Comparison of ENCODE assay signal across 27 cellular contexts in genomic region chr15:70427120-70427519, GRCh38.
DNase-seq lines count a peak whose midpoint lies in the region; ATAC-seq, FAIRE-seq and TF ChIP-seq lines count a peak whose summit lies in the region.
"Had no signal": no experiment of that assay in that cellular context is flagged by ENCODE, and none has a peak within 500 bp of the region (broad histone marks: within the 10 kb centered on the region; RNA-seq: fewer than 3 reads in every experiment).

No MANE protein-coding gene starts in this region.

- no peak overlapping the region for H3K56ac ChIP-seq in mesendoderm (ENCODE audit: low read length)

- no peaks in the 10 kb centered on the region for H3K9me3 Mint-ChIP-seq in stimulated activated effector memory CD8-positive, alpha-beta T cell treated with anti-CD3 and anti-CD28 coated beads, Interleukin-12 subunit alpha, Interleukin-12 subunit beta, amount 100 ng/mL, for 72 hours
- H3K9me3 Mint-ChIP-seq: activated CD4-positive, alpha-beta memory T cell treated with anti-CD3 and anti-CD28 coated beads, Interleukin-2, amount 10 ng/mL, durations not matched to agents 7 days and 5 days; mesothelial cell of epicardium had no signal

- H3K27ac ChIP-seq in DND-41 (ENCODE audit: low read length) (no peak overlapping the region), brain microvascular endothelial cell (no peak overlapping the region), HepG2 (ENCODE audit: extremely low read length, insufficient read depth, low read length) (no peak overlapping the region), mesendoderm (ENCODE audit: low read depth, low read length) (no peak overlapping the region)
- H3K27ac ChIP-seq: BLaER1 treated with 17β-estradiol and CSF1 and Interleukin-3, amounts not matched to agents 10 nM and 100 nM; KMS-11 had no signal

- WGBS in HepG2 (ENCODE audit: low lambda C conversion rate), result 12% methylated on average over 7 of the region's 7 CpGs
- no CpG with 5 or more reads among the region's 7 CpGs for WGBS in mesendoderm (ENCODE audit: extremely low coverage, insufficient coverage, low lambda C conversion rate)

- in situ Hi-C loops in brain microvascular endothelial cell (cut with HindIII; ENCODE audit: low pct_ligation_motif_present, low sequenced_read_pairs), result no loop called here
- in situ Hi-C loops in HepG2 (cut with HindIII; ENCODE audit: extremely low pct_ligation_motif_present, low pct_unique_long_range_greater_than_20kb), result no loop called here

- no peak overlapping the region for H3K4me3 Mint-ChIP-seq in stimulated activated effector memory CD8-positive, alpha-beta T cell treated with anti-CD3 and anti-CD28 coated beads, Interleukin-12 subunit alpha, Interleukin-12 subunit beta, amount 100 ng/mL, for 72 hours
- H3K4me3 Mint-ChIP-seq: activated CD4-positive, alpha-beta memory T cell treated with anti-CD3 and anti-CD28 coated beads, Interleukin-2, amount 10 ng/mL, durations not matched to agents 7 days and 5 days; activated naive CD8-positive, alpha-beta T cell treated with anti-CD3 and anti-CD28 coated beads for 36 hours; mesothelial cell of epicardium; naive thymus-derived CD4-positive, alpha-beta T cell; stimulated activated memory B cell treated with anti-CD40 and anti-IgM and Interleukin-4, amounts not matched to agents 10 μg/mL and 1 μg/mL and 100 μg/mL, for 72 hours had no signal

- H3K18ac ChIP-seq in mesendoderm (ENCODE audit: low read length), result no peak overlapping the region

- H3K4me3 ChIP-seq in DND-41 (ENCODE audit: low read depth in 1 of 2, low read length in 2 of 2), result no peak overlapping the region
- H3K4me3 ChIP-seq in NT2/D1 (ENCODE audit: insufficient read length, low read depth), result no peak overlapping the region
- H3K4me3 ChIP-seq in brain microvascular endothelial cell (ENCODE audit: low read depth, low read length), result no peak overlapping the region
- H3K4me3 ChIP-seq in HepG2 (replicated peaks in 1 of 3; ENCODE audit: insufficient read depth in 1 of 3, low read depth in 2 of 3, low read length in 3 of 3), result no peak overlapping the region
- H3K4me3 ChIP-seq in mesendoderm (ENCODE audit: low read length), result no peak overlapping the region
- H3K4me3 ChIP-seq: BLaER1 treated with 17β-estradiol and CSF1 and Interleukin-3, amounts not matched to agents 10 nM and 100 nM had no signal

- H3K36me3 ChIP-seq in DND-41 (ENCODE audit: insufficient read depth, low read length) (no peaks in the 10 kb centered on the region; the same call in 1 of the 2 replicates), NT2/D1 (ENCODE audit: insufficient read depth, insufficient read length, low read length) (no peaks in the 10 kb centered on the region), brain microvascular endothelial cell (replicated peaks) (no peaks in the 10 kb centered on the region), HepG2 (replicated peaks in 1 of 2; ENCODE audit: control insufficient read depth in 1 of 2, insufficient read depth in 2 of 2, low read length in 2 of 2) (no peaks in the 10 kb centered on the region), mesendoderm (ENCODE audit: control insufficient read depth, insufficient read depth, low read length) (no peaks in the 10 kb centered on the region)
- H3K36me3 ChIP-seq: BLaER1 treated with 17β-estradiol and CSF1 and Interleukin-3, amounts not matched to agents 10 nM and 100 nM had no signal

- TF ChIP-seq EP300 in HepG2 (IDR thresholded peaks at IDR 0.05; ENCODE audit: low read depth in 2 of 2, low read length in 2 of 2) (no peak), HepG2 (CRISPR knock-in tag; IDR thresholded peaks at IDR 0.05; ENCODE audit: borderline replicate concordance) (no peak)

- no peak for TF ChIP-seq POLR2A in HepG2 (IDR thresholded peaks at IDR 0.05; ENCODE audit: insufficient read depth in 1 of 2, low read depth in 2 of 2, low read length in 2 of 2)

- TF ChIP-seq CTCF in DND-41 (IDR thresholded peaks at IDR 0.05; ENCODE audit: borderline replicate concordance, extremely low read depth, low read length, poor library complexity, severe bottlenecking) (peak; percentile 5), brain microvascular endothelial cell (IDR thresholded peaks at IDR 0.05; ENCODE audit: low read depth, low read length, missing control alignments) (peak; percentile 26), HepG2 (CRISPR knock-in tag; IDR thresholded peaks at IDR 0.05) (no peak)

- intact Hi-C loops in HepG2 (cut with micrococcal nuclease; ENCODE audit: unreplicated experiment), result no loop called here

- H4K20me1 ChIP-seq in DND-41 (ENCODE audit: insufficient read depth, low read length), result no peaks in the 10 kb centered on the region
- H4K20me1 ChIP-seq in HepG2 (ENCODE audit: insufficient read depth, low read length), result no peaks in the 10 kb centered on the region
- H4K20me1 ChIP-seq: BLaER1 treated with 17β-estradiol and CSF1 and Interleukin-3, amounts not matched to agents 10 nM and 100 nM had no signal

- no peak overlapping the region for H4K5ac ChIP-seq in mesendoderm (ENCODE audit: low read length)

- no peak for TF ChIP-seq RAD21 in HepG2 (CRISPR knock-in tag; IDR thresholded peaks at IDR 0.05)

- H2BK120ac ChIP-seq in mesendoderm (ENCODE audit: low read depth, low read length), result no peak overlapping the region

- H3K4me1 ChIP-seq in DND-41 (ENCODE audit: insufficient read depth, low read length) (peaks cover 56% of the 10 kb centered on the region), NT2/D1 (ENCODE audit: insufficient read depth, insufficient read length) (peaks cover 8% of the 10 kb centered on the region), HepG2 (ENCODE audit: insufficient read depth, low read length) (peaks cover 7% of the 10 kb centered on the region), mesendoderm (ENCODE audit: control insufficient read depth, low read depth, low read length) (peaks cover 2% of the 10 kb centered on the region)

- no peaks in the 10 kb centered on the region for H3K79me1 ChIP-seq in mesendoderm (ENCODE audit: low read length)

- no peak overlapping the region for H2AK5ac ChIP-seq in mesendoderm (ENCODE audit: low read length)

- no peak for FAIRE-seq in HepG2 (lab: Jason Lieb, UNC)
- FAIRE-seq: frontal cortex, GM12891, small intestine had no signal

- POLR2A ChIA-PET in HepG2 (lab: Yijun Ruan, JAX), result no interaction called here

- no peak overlapping the region for H2BK15ac ChIP-seq in mesendoderm (replicated peaks; ENCODE audit: low read depth)

- ATAC-seq in DND-41 (ENCODE audit: insufficient read depth, low read depth) (no peak), HepG2 (peak; percentile 40; the same call in 1 of the 3 replicates)
- ATAC-seq in stimulated activated effector memory CD8-positive, alpha-beta T cell treated with anti-CD3 and anti-CD28 coated beads, Interleukin-12 subunit alpha, Interleukin-12 subunit beta, amount 100 ng/mL, for 72 hours, result no peak
- ATAC-seq: left colon; naive thymus-derived CD4-positive, alpha-beta T cell; stimulated activated memory B cell treated with anti-CD40 and anti-IgM and Interleukin-4, amounts not matched to agents 10 μg/mL and 1 μg/mL and 100 μg/mL, for 72 hours had no signal

- H3K79me2 ChIP-seq in DND-41 (ENCODE audit: insufficient read depth, low read length) (no peaks in the 10 kb centered on the region), HepG2 (ENCODE audit: insufficient read depth, low read length) (no peaks in the 10 kb centered on the region), mesendoderm (ENCODE audit: control insufficient read depth, insufficient read depth, low read length) (no peaks in the 10 kb centered on the region)

- H3K23ac ChIP-seq in mesendoderm (ENCODE audit: low read length), result no peak overlapping the region

- DNase-seq in DND-41 (no peak), NT2/D1 (ENCODE audit: low read depth, low spot score) (no peak), brain microvascular endothelial cell (no peak), HepG2 (ENCODE audit: low spot score) (no peak), NCI-H345 (lab: John Stamatoyannopoulos, UW) (no peak), mesendoderm (no peak), DMS53 treated with DMSO at 0.1 percent for 48 hours (lab: John Stamatoyannopoulos, UW; ENCODE audit: unreplicated experiment) (no peak)
- no peak for DNase-seq in stimulated activated effector memory CD8-positive, alpha-beta T cell treated with anti-CD3 and anti-CD28 coated beads, Interleukin-12 subunit alpha, Interleukin-12 subunit beta, amount 100 ng/mL, for 72 hours (ENCODE audit: low spot score in 2 of 2)
- DNase-seq: activated CD4-positive, alpha-beta memory T cell treated with anti-CD3 and anti-CD28 coated beads, Interleukin-2, amount 10 ng/mL, durations not matched to agents 7 days and 5 days; activated effector memory CD4-positive, alpha-beta T cell treated with Interleukin-2 at 50 U/mL for 16 hours; activated naive CD8-positive, alpha-beta T cell treated with anti-CD3 and anti-CD28 coated beads for 36 hours; Calu3; effector CD4-positive, alpha-beta T cell; erythroblast; left colon; naive thymus-derived CD4-positive, alpha-beta T cell; NCI-H1694; NCI-H2171; NCI-H524 treated with DMSO at 0.1 percent for 48 hours; SIG-M5; small intestine had no signal

- H3K4me1 Mint-ChIP-seq in stimulated activated effector memory CD8-positive, alpha-beta T cell treated with anti-CD3 and anti-CD28 coated beads, Interleukin-12 subunit alpha, Interleukin-12 subunit beta, amount 100 ng/mL, for 72 hours, result peaks cover 24% of the 10 kb centered on the region
- H3K4me1 Mint-ChIP-seq: mesothelial cell of epicardium had no signal

- no peak overlapping the region for H4K8ac ChIP-seq in mesendoderm (ENCODE audit: low read depth, low read length)

- no peak overlapping the region for H3K9ac ChIP-seq in DND-41 (ENCODE audit: low read depth, low read length)
- peak overlapping the region; percentile 50 for H3K9ac ChIP-seq in NT2/D1 (ENCODE audit: insufficient read length, low read depth)
- no peak overlapping the region for H3K9ac ChIP-seq in HepG2 (ENCODE audit: insufficient read depth, low read depth, low read length)
- H3K9ac ChIP-seq in mesendoderm (ENCODE audit: low read length), result no peak overlapping the region
- H3K9ac ChIP-seq: BLaER1 treated with 17β-estradiol and CSF1 and Interleukin-3, amounts not matched to agents 10 nM and 100 nM; KMS-11 had no signal

- no peak overlapping the region for H3K27ac Mint-ChIP-seq in stimulated activated effector memory CD8-positive, alpha-beta T cell treated with anti-CD3 and anti-CD28 coated beads, Interleukin-12 subunit alpha, Interleukin-12 subunit beta, amount 100 ng/mL, for 72 hours
- H3K27ac Mint-ChIP-seq: activated CD4-positive, alpha-beta memory T cell treated with anti-CD3 and anti-CD28 coated beads, Interleukin-2, amount 10 ng/mL, durations not matched to agents 7 days and 5 days; activated naive CD8-positive, alpha-beta T cell treated with anti-CD3 and anti-CD28 coated beads for 36 hours; mesothelial cell of epicardium; stimulated activated memory B cell treated with anti-CD40 and anti-IgM and Interleukin-4, amounts not matched to agents 10 μg/mL and 1 μg/mL and 100 μg/mL, for 72 hours had no signal

- CTCF ChIA-PET in HepG2 (lab: Yijun Ruan, JAX; ENCODE audit: low intra/inter-chr PET ratio, low total read pairs), result no interaction called here

- H3K27me3 ChIP-seq in DND-41 (ENCODE audit: insufficient read depth, low read length, poor library complexity) (no peaks in the 10 kb centered on the region), NT2/D1 (ENCODE audit: insufficient read depth, insufficient read length) (no peaks in the 10 kb centered on the region), brain microvascular endothelial cell (replicated peaks) (peaks cover 12% of the 10 kb centered on the region), HepG2 (ENCODE audit: control insufficient read depth in 1 of 2, insufficient read depth in 2 of 2, low read length in 2 of 2) (no peaks in the 10 kb centered on the region), mesendoderm (ENCODE audit: insufficient read depth, low read length, poor library complexity) (no peaks in the 10 kb centered on the region)
- H3K27me3 ChIP-seq: BLaER1 treated with 17β-estradiol and CSF1 and Interleukin-3, amounts not matched to agents 10 nM and 100 nM had no signal

- no TSS peak for BruUV-seq in HepG2 (replicated peaks; lab: Mats Ljungman, UMichigan)

- H3K9me3 ChIP-seq in DND-41 (ENCODE audit: insufficient read depth, low read length, severe bottlenecking), result peaks cover 24% of the 10 kb centered on the region
- peaks cover 20% of the 10 kb centered on the region for H3K9me3 ChIP-seq in NT2/D1 (ENCODE audit: insufficient read depth, low read length)
- no peaks in the 10 kb centered on the region for H3K9me3 ChIP-seq in HepG2 (ENCODE audit: low read length)

- H2BK5ac ChIP-seq in mesendoderm (ENCODE audit: low read length), result no peak overlapping the region

- H2AFZ ChIP-seq in DND-41 (ENCODE audit: low read depth, low read length), result no peak overlapping the region
- no peak overlapping the region for H2AFZ ChIP-seq in HepG2 (ENCODE audit: low read length)

- H3K4me2 ChIP-seq in DND-41 (ENCODE audit: insufficient read depth, low read length) (no peak overlapping the region), HepG2 (ENCODE audit: low read depth, low read length) (no peak overlapping the region), mesendoderm (ENCODE audit: low read length) (no peak overlapping the region)
- H3K4me2 ChIP-seq: BLaER1 treated with 17β-estradiol and CSF1 and Interleukin-3, amounts not matched to agents 10 nM and 100 nM; KMS-11 had no signal

- H3K4ac ChIP-seq in mesendoderm (ENCODE audit: low read depth, low read length), result no peak overlapping the region

- no peaks in the 10 kb centered on the region for H3K36me3 Mint-ChIP-seq in stimulated activated effector memory CD8-positive, alpha-beta T cell treated with anti-CD3 and anti-CD28 coated beads, Interleukin-12 subunit alpha, Interleukin-12 subunit beta, amount 100 ng/mL, for 72 hours
- H3K36me3 Mint-ChIP-seq: mesothelial cell of epicardium; stimulated activated memory B cell treated with anti-CD40 and anti-IgM and Interleukin-4, amounts not matched to agents 10 μg/mL and 1 μg/mL and 100 μg/mL, for 72 hours had no signal
